In genomic region chr11:128686745-128687177, GRCh38 we compare ENCODE assay signal across 8 cellular contexts.
A peak's percentile ranks its signal among the peaks of the same experiment; 100 is the strongest.
DNase-seq lines count a peak whose midpoint lies in the region; ATAC-seq and TF ChIP-seq lines count a peak whose summit lies in the region.

No MANE protein-coding gene starts in this region.

- H3K27ac ChIP-seq in DOHH2 (ENCODE audit: low read depth, low read length): no peak overlapping the region
- H3K27ac ChIP-seq in OCI-LY3 (ENCODE audit: low read length): no peak overlapping the region

- peak overlapping the region; percentile 72 for H3K4me3 ChIP-seq in DOHH2 (ENCODE audit: low read length)
- H3K4me3 ChIP-seq in OCI-LY3 (ENCODE audit: low read length): peak overlapping the region; percentile 68
- peak overlapping the region; percentile 70 for H3K4me3 ChIP-seq in adipocyte (ENCODE audit: low read length)

- no peaks in the 10 kb centered on the region for H3K9me2 ChIP-seq in DOHH2 (replicated peaks; ENCODE audit: control insufficient read depth, low read length)

- TF ChIP-seq CTCF in DOHH2 (IDR thresholded peaks at IDR 0.05; ENCODE audit: low read depth, low read length, poor library complexity, severe bottlenecking) (no peak), OCI-LY3 (IDR thresholded peaks at IDR 0.05; ENCODE audit: low read depth, low read length) (no peak)

- H3K9ac ChIP-seq in OCI-LY3 (ENCODE audit: low read length) (no peak overlapping the region), adipocyte (ENCODE audit: low read length) (no peak overlapping the region)

- H3F3A ChIP-seq in DOHH2 (ENCODE audit: control insufficient read depth, insufficient read depth): 0 out of 2 replicates have a peak, but pooled peaks cover 4% of the 10 kb centered on the region

- DNase-seq in adipocyte (ENCODE audit: low read depth) (peak; percentile 62), iPS-NIHi11 (ENCODE audit: low spot score) (peak; percentile 61), DMS114 treated with DMSO at 0.1 percent for 48 hours (lab: John Stamatoyannopoulos, UW; ENCODE audit: unreplicated experiment) (no peak)
- peak in 2 of 3 donors; percentile 47 to 61 for DNase-seq in stimulated activated CD4-positive, alpha-beta T cell treated with anti-CD3 and anti-CD28 coated beads, TNF-alpha, amount 100 ng/mL, for 48 hours (ENCODE audit: low read depth in 3 of 3)

- H3K36me3 ChIP-seq in DOHH2 (ENCODE audit: control insufficient read depth, low read length) (no peaks in the 10 kb centered on the region), OCI-LY3 (replicated peaks; ENCODE audit: low read depth, low read length) (no peaks in the 10 kb centered on the region), adipocyte (ENCODE audit: control insufficient read depth, insufficient read depth, low read length, severe bottlenecking) (no peaks in the 10 kb centered on the region)

- ATAC-seq in GM21576 (IDR thresholded peaks at IDR 0.05; ENCODE audit: unreplicated experiment) (peak; percentile 65), GM21737 (IDR thresholded peaks at IDR 0.05; ENCODE audit: unreplicated experiment) (no peak)

- H3K4me2 ChIP-seq in DOHH2 (ENCODE audit: low read length) (peak overlapping the region; percentile 91), OCI-LY3 (ENCODE audit: low read length) (peak overlapping the region; percentile 65)

- H3K9me3 ChIP-seq in DOHH2 (ENCODE audit: control insufficient read depth, insufficient read depth, low read length): no peaks in the 10 kb centered on the region
- no peaks in the 10 kb centered on the region for H3K9me3 ChIP-seq in OCI-LY3 (ENCODE audit: insufficient read depth, low read length)
- no peaks in the 10 kb centered on the region for H3K9me3 ChIP-seq in adipocyte (ENCODE audit: control insufficient read depth, low read length)

- H3K4me1 ChIP-seq in DOHH2 (ENCODE audit: control insufficient read depth, low read length): peaks cover 43% of the 10 kb centered on the region
- 0 out of 2 replicates have a peak, but pooled peaks cover 4% of the 10 kb centered on the region for H3K4me1 ChIP-seq in OCI-LY3 (ENCODE audit: low read length)
- H3K4me1 ChIP-seq in adipocyte (ENCODE audit: control insufficient read depth, insufficient read depth, low read length): peaks cover 15% of the 10 kb centered on the region

- H4K20me1 ChIP-seq in DOHH2 (ENCODE audit: control insufficient read depth, insufficient read depth, low read depth, low read length) (no peaks in the 10 kb centered on the region), OCI-LY3 (ENCODE audit: insufficient read depth, low read length) (no peaks in the 10 kb centered on the region)

- H2AFZ ChIP-seq in OCI-LY3 (ENCODE audit: low read depth, low read length): no peak overlapping the region

- H3K79me2 ChIP-seq in DOHH2 (ENCODE audit: control insufficient read depth, low read length) (no peaks in the 10 kb centered on the region), OCI-LY3 (ENCODE audit: low read length) (no peaks in the 10 kb centered on the region)

- H3K27me3 ChIP-seq in DOHH2 (ENCODE audit: control insufficient read depth, low read length) (peaks cover 82% of the 10 kb centered on the region), OCI-LY3 (ENCODE audit: low read depth, low read length) (peaks cover 77% of the 10 kb centered on the region), adipocyte (replicated peaks; ENCODE audit: control insufficient read depth, insufficient read depth, low read length) (peaks cover 56% of the 10 kb centered on the region)
